In the genomic region with DNA sequence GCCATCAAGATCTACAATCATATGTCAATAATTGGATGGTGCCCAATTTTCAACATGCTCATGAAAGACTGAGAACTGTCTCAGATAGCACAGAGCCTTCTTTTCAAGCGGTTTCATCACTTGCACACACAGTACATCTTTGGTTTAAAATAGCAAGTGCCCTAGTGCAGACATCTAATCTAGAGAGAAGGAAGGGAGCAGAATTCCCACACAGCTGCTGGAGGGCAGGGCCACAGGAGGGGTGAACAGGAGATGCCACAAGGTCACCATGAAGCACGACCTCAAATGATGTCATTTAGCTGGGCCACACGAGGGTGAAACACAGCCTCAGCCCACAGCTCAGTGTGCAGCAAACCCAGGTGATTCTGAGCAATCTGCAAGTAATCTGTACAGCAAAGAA, we compare ENCODE assay signal across 20 cellular contexts. TPM values are rescaled to one million over a fixed set of nuclear protein-coding genes. Genes with fewer than 3 reads are reported as not detected.
DNase-seq lines count a peak whose midpoint lies in the region; ATAC-seq, FAIRE-seq and TF ChIP-seq lines count a peak whose summit lies in the region.
"Had no signal": no experiment of that assay in that cellular context is flagged by ENCODE, and none has a peak within 500 bp of the region (broad histone marks: within the 10 kb centered on the region; RNA-seq: fewer than 3 reads in every experiment).

No MANE protein-coding gene starts in this region.

- TF ChIP-seq CTCF in cardiac muscle cell (IDR thresholded peaks at IDR 0.05; ENCODE audit: low read depth, low read length), result no peak

- no peak for DNase-seq in cardiac muscle cell (ENCODE audit: low read depth in 1 of 2, low spot score in 1 of 2)
- DNase-seq in left cardiac atrium, result no peak
- no peak for DNase-seq in T-helper 2 cell treated with Interferon-gamma antibody and Interleukin-4, amounts not matched to agents 5 μg/mL and 100 μg/mL, for 36 hours (ENCODE audit: low spot score)
- DNase-seq in activated naive CD8-positive, alpha-beta T cell treated with anti-CD3 and anti-CD28 coated beads, Interleukin-2, amount 50 U/mL, for 24 hours, result peak; percentile 43
- no peak for DNase-seq in small intestine
- DNase-seq in activated gamma-delta T cell (lab: John Stamatoyannopoulos, UW), result no peak
- DNase-seq: activated B cell treated with CpG ODN at 0.5 μM for 24 hours, DMS 273 treated with DMSO at 0.1 percent for 48 hours, GOT3, immature natural killer cell, IMR-90, mesendoderm, NCI-H226, nucleus accumbens, PC-3, sigmoid colon, SW 1271 had no signal

- H3K27ac ChIP-seq in cardiac muscle cell (peak overlapping the region; percentile 85), small intestine (ENCODE audit: low read depth in 1 of 2, low read length in 1 of 2) (no peak overlapping the region)
- H3K27ac ChIP-seq: sigmoid colon had no signal

- H3K27me3 ChIP-seq in cardiac muscle cell (no peaks in the 10 kb centered on the region), small intestine (ENCODE audit: control insufficient read depth in 2 of 2, insufficient read depth in 2 of 2, low read length in 2 of 2) (no peaks in the 10 kb centered on the region)

- peak overlapping the region; percentile 39 for H3K4me3 Mint-ChIP-seq in T-helper 2 cell treated with Interferon-gamma antibody and Interleukin-4, amounts not matched to agents 5 μg/mL and 100 μg/mL, for 36 hours
- peak overlapping the region; percentile 45 for H3K4me3 Mint-ChIP-seq in activated naive CD8-positive, alpha-beta T cell treated with anti-CD3 and anti-CD28 coated beads, Interleukin-2, amount 50 U/mL, for 24 hours
- H3K4me3 Mint-ChIP-seq in stimulated activated naive CD8-positive, alpha-beta T cell treated with anti-CD3 and anti-CD28 coated beads, Interleukin-15, Interleukin-2, amounts not matched to agents 100 ng/mL and 50 ng/mL, for 24 hours, result peak overlapping the region; percentile 64
- H3K4me3 Mint-ChIP-seq: activated B cell treated with CpG ODN at 0.5 μM for 24 hours, immature natural killer cell had no signal

- peaks cover 36% of the 10 kb centered on the region for H3K36me3 Mint-ChIP-seq in T-helper 2 cell treated with Interferon-gamma antibody and Interleukin-4, amounts not matched to agents 5 μg/mL and 100 μg/mL, for 36 hours (ENCODE audit: low read depth)
- H3K36me3 Mint-ChIP-seq in activated naive CD8-positive, alpha-beta T cell treated with anti-CD3 and anti-CD28 coated beads, Interleukin-2, amount 50 U/mL, for 24 hours (ENCODE audit: low read depth), result peaks cover 6% of the 10 kb centered on the region
- H3K36me3 Mint-ChIP-seq in stimulated activated naive CD8-positive, alpha-beta T cell treated with anti-CD3 and anti-CD28 coated beads, Interleukin-15, Interleukin-2, amounts not matched to agents 100 ng/mL and 50 ng/mL, for 24 hours (ENCODE audit: low read depth), result peaks cover 9% of the 10 kb centered on the region
- H3K36me3 Mint-ChIP-seq: immature natural killer cell had no signal

- peaks cover 62% of the 10 kb centered on the region for H3K4me1 ChIP-seq in cardiac muscle cell (ENCODE audit: low read depth)
- H3K4me1 ChIP-seq in small intestine (ENCODE audit: control insufficient read depth in 2 of 2, insufficient read depth in 1 of 2, low read depth in 1 of 2, low read length in 1 of 2), result no peaks in the 10 kb centered on the region
- H3K4me1 ChIP-seq: sigmoid colon had no signal

- no peak for ATAC-seq in left cardiac atrium
- ATAC-seq in activated naive CD8-positive, alpha-beta T cell treated with anti-CD3 and anti-CD28 coated beads, Interleukin-2, amount 50 U/mL, for 24 hours, result peak; percentile 71
- ATAC-seq in SK-N-SH treated with all-trans-retinoic acid at 6 μM for 48 hours, result no peak
- ATAC-seq: PC-3 had no signal

- FAIRE-seq in small intestine (lab: Jason Lieb, UNC), result no peak
- FAIRE-seq: frontal cortex had no signal

- H3K36me3 ChIP-seq in cardiac muscle cell (peaks cover 4% of the 10 kb centered on the region), small intestine (ENCODE audit: control insufficient read depth in 2 of 2, insufficient read depth in 2 of 2, low read length in 2 of 2) (no peaks in the 10 kb centered on the region)
- H3K36me3 ChIP-seq: sigmoid colon had no signal

- H3K9me3 Mint-ChIP-seq in T-helper 2 cell treated with Interferon-gamma antibody and Interleukin-4, amounts not matched to agents 5 μg/mL and 100 μg/mL, for 36 hours, result no peaks in the 10 kb centered on the region
- H3K9me3 Mint-ChIP-seq in activated naive CD8-positive, alpha-beta T cell treated with anti-CD3 and anti-CD28 coated beads, Interleukin-2, amount 50 U/mL, for 24 hours, result no peaks in the 10 kb centered on the region
- no peaks in the 10 kb centered on the region for H3K9me3 Mint-ChIP-seq in stimulated activated naive CD8-positive, alpha-beta T cell treated with anti-CD3 and anti-CD28 coated beads, Interleukin-15, Interleukin-2, amounts not matched to agents 100 ng/mL and 50 ng/mL, for 24 hours
- H3K9me3 Mint-ChIP-seq: activated B cell treated with CpG ODN at 0.5 μM for 24 hours, immature natural killer cell had no signal

- H3K4me3 ChIP-seq in cardiac muscle cell (no peak overlapping the region), small intestine (ENCODE audit: low read depth in 1 of 2, low read length in 2 of 2) (no peak overlapping the region)
- H3K4me3 ChIP-seq: sigmoid colon had no signal

- WGBS in small intestine, 3 donors, result 55 to 59% (median 58%) methylated on average over 3 of the region's 3 CpGs

- H3K4me1 Mint-ChIP-seq in T-helper 2 cell treated with Interferon-gamma antibody and Interleukin-4, amounts not matched to agents 5 μg/mL and 100 μg/mL, for 36 hours (ENCODE audit: low read depth), result peaks cover 83% of the 10 kb centered on the region
- peaks cover 93% of the 10 kb centered on the region for H3K4me1 Mint-ChIP-seq in activated naive CD8-positive, alpha-beta T cell treated with anti-CD3 and anti-CD28 coated beads, Interleukin-2, amount 50 U/mL, for 24 hours
- peaks cover 95% of the 10 kb centered on the region for H3K4me1 Mint-ChIP-seq in stimulated activated naive CD8-positive, alpha-beta T cell treated with anti-CD3 and anti-CD28 coated beads, Interleukin-15, Interleukin-2, amounts not matched to agents 100 ng/mL and 50 ng/mL, for 24 hours (ENCODE audit: low read depth)
- H3K4me1 Mint-ChIP-seq: activated B cell treated with CpG ODN at 0.5 μM for 24 hours had no signal

- intact Hi-C loops in left cardiac atrium (cut with DNase I), result no loop called here

- H3K9me3 ChIP-seq in cardiac muscle cell (ENCODE audit: low read depth) (no peaks in the 10 kb centered on the region), small intestine (ENCODE audit: control insufficient read depth, low read depth) (no peaks in the 10 kb centered on the region)
- H3K9me3 ChIP-seq: sigmoid colon had no signal

- peak overlapping the region; percentile 58 for H3K27ac Mint-ChIP-seq in T-helper 2 cell treated with Interferon-gamma antibody and Interleukin-4, amounts not matched to agents 5 μg/mL and 100 μg/mL, for 36 hours
- peak overlapping the region; percentile 82 for H3K27ac Mint-ChIP-seq in activated naive CD8-positive, alpha-beta T cell treated with anti-CD3 and anti-CD28 coated beads, Interleukin-2, amount 50 U/mL, for 24 hours
- H3K27ac Mint-ChIP-seq in stimulated activated naive CD8-positive, alpha-beta T cell treated with anti-CD3 and anti-CD28 coated beads, Interleukin-15, Interleukin-2, amounts not matched to agents 100 ng/mL and 50 ng/mL, for 24 hours, result peak overlapping the region; percentile 93
- H3K27ac Mint-ChIP-seq: activated B cell treated with CpG ODN at 0.5 μM for 24 hours, immature natural killer cell had no signal

- H3K27me3 Mint-ChIP-seq in T-helper 2 cell treated with Interferon-gamma antibody and Interleukin-4, amounts not matched to agents 5 μg/mL and 100 μg/mL, for 36 hours (ENCODE audit: low read depth), result no peaks in the 10 kb centered on the region
- no peaks in the 10 kb centered on the region for H3K27me3 Mint-ChIP-seq in activated naive CD8-positive, alpha-beta T cell treated with anti-CD3 and anti-CD28 coated beads, Interleukin-2, amount 50 U/mL, for 24 hours
- no peaks in the 10 kb centered on the region for H3K27me3 Mint-ChIP-seq in stimulated activated naive CD8-positive, alpha-beta T cell treated with anti-CD3 and anti-CD28 coated beads, Interleukin-15, Interleukin-2, amounts not matched to agents 100 ng/mL and 50 ng/mL, for 24 hours

TF ChIP-seq in SK-N-SH treated with all-trans-retinoic acid at 6 μM for 48 hours, 23 proteins besides CTCF, POLR2A, EP300 and RAD21 (continues in another document):
- TF ChIP-seq CSDC2 (CRISPR knock-in tag; IDR thresholded peaks at IDR 0.05), result no peak
- no peak for TF ChIP-seq ZNF8 (CRISPR knock-in tag; IDR thresholded peaks at IDR 0.05)
- TF ChIP-seq, protein P1, sequence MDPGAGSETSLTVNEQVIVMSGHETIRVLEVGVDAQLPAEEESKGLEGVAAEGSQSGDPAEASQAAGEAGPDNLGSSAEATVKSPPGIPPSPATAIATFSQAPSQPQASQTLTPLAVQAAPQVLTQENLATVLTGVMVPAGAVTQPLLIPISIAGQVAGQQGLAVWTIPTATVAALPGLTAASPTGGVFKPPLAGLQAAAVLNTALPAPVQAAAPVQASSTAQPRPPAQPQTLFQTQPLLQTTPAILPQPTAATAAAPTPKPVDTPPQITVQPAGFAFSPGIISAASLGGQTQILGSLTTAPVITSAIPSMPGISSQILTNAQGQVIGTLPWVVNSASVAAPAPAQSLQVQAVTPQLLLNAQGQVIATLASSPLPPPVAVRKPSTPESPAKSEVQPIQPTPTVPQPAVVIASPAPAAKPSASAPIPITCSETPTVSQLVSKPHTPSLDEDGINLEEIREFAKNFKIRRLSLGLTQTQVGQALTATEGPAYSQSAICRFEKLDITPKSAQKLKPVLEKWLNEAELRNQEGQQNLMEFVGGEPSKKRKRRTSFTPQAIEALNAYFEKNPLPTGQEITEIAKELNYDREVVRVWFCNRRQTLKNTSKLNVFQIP (CRISPR knock-in tag; IDR thresholded peaks at IDR 0.05; ENCODE audit: borderline replicate concordance, low read depth), result no peak
- no peak for TF ChIP-seq ZC3H10 (CRISPR knock-in tag; IDR thresholded peaks at IDR 0.05)
- TF ChIP-seq SNAI2 (CRISPR knock-in tag; IDR thresholded peaks at IDR 0.05), result no peak
- no peak for TF ChIP-seq ZFP3 (CRISPR knock-in tag; IDR thresholded peaks at IDR 0.05)
- TF ChIP-seq ZFP30 (CRISPR knock-in tag; IDR thresholded peaks at IDR 0.05), result no peak

RNA-seq across cellular contexts. Expression of a gene that starts 24.3 kb away (rescaled TPM):
- total RNA-seq in cardiac muscle cell (67.2 and 70.3 TPM in 2 replicates), left cardiac atrium (1 to 10 TPM in 1 of 2 donors, under 1 TPM in 1; 0.71 to 1.3 TPM)
- polyA plus RNA-seq in cardiac muscle cell (45.8 and 69.1 TPM in 2 replicates), small intestine (1 to 10 TPM in 2 of 3 donors, under 1 TPM in 1; 0.89 to 5.2 (median 2.7) TPM)

Comparison
In these comparisons a context has a peak if more than half of its experiments do, and no peak if none do; other contexts are left out.
1. RNA of a gene that starts 24.3 kb away (total RNA-seq): 67.2 to 70.3 TPM in cardiac muscle cell; 0.71 to 1.3 TPM in left cardiac atrium; every median in the first group is over 10 times any median in the second.
2. Peak in every context shown above with its lines, with median percentiles within 50 percentile points of each other: H3K27ac Mint-ChIP-seq and H3K4me3 Mint-ChIP-seq.